ENCODE assay signal across 10 cellular contexts in the genomic region with DNA sequence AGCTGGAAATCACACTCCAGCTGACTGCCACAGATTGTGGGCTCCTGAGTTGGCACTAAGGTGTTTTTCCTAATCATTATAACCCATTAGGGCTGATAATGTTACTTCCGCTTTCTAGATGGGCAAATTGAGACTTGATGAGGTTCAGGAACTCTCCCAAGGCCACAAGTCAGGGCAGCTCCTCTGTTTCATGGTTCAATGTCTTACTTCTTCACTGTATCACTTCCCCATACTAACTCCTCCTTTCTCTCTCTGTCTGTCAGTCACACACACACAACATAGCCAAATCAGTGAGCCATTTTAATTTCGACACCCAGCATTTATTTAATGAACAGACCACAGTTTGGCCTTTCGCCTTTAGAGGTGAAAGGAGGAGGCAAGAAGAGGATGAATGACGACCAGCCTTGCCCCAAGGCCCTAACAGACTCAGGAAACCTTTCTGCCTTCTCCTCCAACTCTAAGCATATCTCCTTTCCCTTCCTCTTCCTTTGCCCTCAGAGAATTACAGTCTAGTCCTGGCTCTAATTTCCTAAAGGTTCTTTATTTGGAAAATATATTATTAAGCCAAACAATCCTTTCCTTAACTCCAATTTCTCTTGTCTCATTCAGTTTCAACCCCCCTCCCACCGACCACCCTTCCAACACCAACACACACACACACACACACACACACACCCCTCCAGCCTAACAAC. TPM values are rescaled to one million over a fixed set of nuclear protein-coding genes. Genes with fewer than 3 reads are reported as not detected.
DNase-seq lines count a peak whose midpoint lies in the region; ATAC-seq and TF ChIP-seq lines count a peak whose summit lies in the region.
"Had no signal": no experiment of that assay in that cellular context is flagged by ENCODE, and none has a peak within 500 bp of the region (broad histone marks: within the 10 kb centered on the region; RNA-seq: fewer than 3 reads in every experiment).

No MANE protein-coding gene starts in this region.

- no peaks in the 10 kb centered on the region for H3K36me3 Mint-ChIP-seq in type B pancreatic cell

- H3K36me3 ChIP-seq in mucosa of descending colon (ENCODE audit: low read depth) (no peaks in the 10 kb centered on the region), heart left ventricle (no peaks in the 10 kb centered on the region)

- no peaks in the 10 kb centered on the region for H3K27me3 ChIP-seq in heart left ventricle
- H3K27me3 ChIP-seq: body of pancreas had no signal

- H3K4me3 Mint-ChIP-seq in type B pancreatic cell = no peak overlapping the region

- no peaks in the 10 kb centered on the region for H3K9me3 Mint-ChIP-seq in type B pancreatic cell

- H3K27ac ChIP-seq in heart left ventricle = no peak overlapping the region
- H3K27ac ChIP-seq: body of pancreas had no signal

- H3K9me3 ChIP-seq in mucosa of descending colon (no peaks in the 10 kb centered on the region), heart left ventricle (no peaks in the 10 kb centered on the region)
- H3K9me3 ChIP-seq: body of pancreas had no signal

- DNase-seq in NCI-H2171 treated with DMSO at 0.1 percent for 48 hours (lab: John Stamatoyannopoulos, UW) = peak; percentile 76
- no peak for DNase-seq in mucosa of descending colon
- no peak for DNase-seq in heart left ventricle
- no peak for DNase-seq in type B pancreatic cell (ENCODE audit: extremely low spot score, unreplicated experiment)
- DNase-seq in D341Med (ENCODE audit: low spot score) = no peak
- DNase-seq: body of pancreas, T-helper 1 cell had no signal

- TF ChIP-seq CTCF in mucosa of descending colon (IDR thresholded peaks at IDR 0.05) (no peak), heart left ventricle (IDR thresholded peaks at IDR 0.05) (no peak), type B pancreatic cell (conservative IDR thresholded peaks at IDR 0.05) (no peak)

- ATAC-seq in GM19023 (IDR thresholded peaks at IDR 0.05; ENCODE audit: unreplicated experiment) (peak; percentile 98), HG02884 (IDR thresholded peaks at IDR 0.05; ENCODE audit: unreplicated experiment) (peak; percentile 97), mucosa of descending colon (peak; percentile 59), GM19328 (IDR thresholded peaks at IDR 0.05; ENCODE audit: unreplicated experiment) (no peak), heart left ventricle (no peak)
- ATAC-seq: body of pancreas had no signal

- no peaks in the 10 kb centered on the region for H3K4me1 Mint-ChIP-seq in type B pancreatic cell (ENCODE audit: unreplicated experiment)

- 83 to 87% (median 83%) methylated on average over 5 of the region's 5 CpGs for WGBS in heart left ventricle, 4 donors

- no peak for TF ChIP-seq POLR2A in heart left ventricle (IDR thresholded peaks at IDR 0.05)

- H3K4me3 ChIP-seq in mucosa of descending colon (no peak overlapping the region), heart left ventricle (no peak overlapping the region)
- H3K4me3 ChIP-seq: body of pancreas had no signal

- H3K27ac Mint-ChIP-seq in type B pancreatic cell = no peak overlapping the region

- peaks cover 8% of the 10 kb centered on the region for H3K27me3 Mint-ChIP-seq in type B pancreatic cell

- intact Hi-C loops in mucosa of descending colon (cut with DNase I, micrococcal nuclease) = no loop called here
- intact Hi-C loops in heart left ventricle (cut with DNase I) = no loop called here

- H3K4me1 ChIP-seq in mucosa of descending colon (ENCODE audit: low read depth) (no peaks in the 10 kb centered on the region), heart left ventricle (peaks cover 0 to 22% (median 6%) of the 10 kb centered on the region in 12 donors)

RNA-seq across cellular contexts. Expression of a gene that starts 18.0 kb away (rescaled TPM):
- total RNA-seq in mucosa of descending colon = 1 to 10 TPM; 2.9 to 5.5 (median 3.8) TPM
- total RNA-seq in heart left ventricle = 1 to 10 TPM in 7 of 9 donors, under 1 TPM in 2; 0.93 to 7.8 (median 1.8) TPM
- 1 to 10 TPM; 1.7 to 2.4 TPM for polyA plus RNA-seq in heart left ventricle
- 1.9 and 3.1 TPM in 2 replicates for total RNA-seq in type B pancreatic cell (ENCODE audit: low replicate concordance)

Comparison
In these comparisons a context has a peak if more than half of its experiments do, and no peak if none do; other contexts are left out.
1. ATAC-seq: peak in GM19023 (single experiment), HG02884 (single experiment) and mucosa of descending colon (single experiment); none in GM19328 (single experiment) and heart left ventricle (0 of 4).